36 cellular contexts compared by ENCODE assay signal in genomic region chr1:44932151-44932550, GRCh38.
"Had no signal": no experiment of that assay in that cellular context is flagged by ENCODE, and none has a peak within 500 bp of the region (broad histone marks: within the 10 kb centered on the region; RNA-seq: fewer than 3 reads in every experiment).

No MANE protein-coding gene starts in this region.

- H3K4me3 Mint-ChIP-seq: activated B cell treated with CpG ODN at 0.5 μM for 24 hours; activated CD4-positive, alpha-beta memory T cell treated with anti-CD3 and anti-CD28 coated beads for 36 hours; activated CD4-positive, alpha-beta T cell treated with anti-CD3 and anti-CD28 coated beads for 36 hours; activated CD4-positive, alpha-beta T cell treated with anti-CD3 and anti-CD28 coated beads, Interleukin-2, amount 10 ng/mL, durations not matched to agents 24 days and 14 days; activated CD8-positive, alpha-beta memory T cell treated with anti-CD3 and anti-CD28 coated beads, Interleukin-2, amount 10 ng/mL, durations not matched to agents 7 days and 5 days; activated CD8-positive, alpha-beta T cell treated with anti-CD3 and anti-CD28 coated beads, Interleukin-2, amount 10 ng/mL, durations not matched to agents 7 days and 5 days; activated naive CD4-positive, alpha-beta T cell treated with anti-CD3 and anti-CD28 coated beads for 36 hours; activated naive CD4-positive, alpha-beta T cell treated with anti-CD3 and anti-CD28 coated beads, Interleukin-2, amount 50 U/mL, for 24 hours; activated naive CD8-positive, alpha-beta T cell treated with anti-CD3 and anti-CD28 coated beads for 36 hours; activated naive CD8-positive, alpha-beta T cell treated with anti-CD3 and anti-CD28 coated beads, Interleukin-2, amount 50 U/mL, for 24 hours; activated T-helper 1 cell treated with anti-CD3 and anti-CD28 coated beads, Interleukin-12 subunit alpha, Interleukin-12 subunit beta, Interleukin-2, Interleukin-4 antibody, amounts not matched to agents 30 ng/mL and 10 ng/mL and 1 ng/mL, durations not matched to agents 14 hours and 24 hours and 36 hours; brain; central memory CD8-positive, alpha-beta T cell; effector memory CD8-positive, alpha-beta T cell; T-cell; T-helper 1 cell treated with Interleukin-12 subunit alpha and Interleukin-12 subunit beta and Interleukin-4 antibody, amounts not matched to agents 30 μg/mL and 1 μg/mL, for 36 hours; T-helper 2 cell treated with Interferon-gamma antibody and Interleukin-4, amounts not matched to agents 5 μg/mL and 100 μg/mL, for 36 hours had no signal

- H3K27me3 ChIP-seq: adrenal gland, breast epithelium had no signal

- DNase-seq: activated B cell treated with CpG ODN at 0.5 μM for 24 hours; activated CD4-positive, alpha-beta memory T cell treated with anti-CD3 and anti-CD28 coated beads for 36 hours; activated CD4-positive, alpha-beta T cell treated with anti-CD3 and anti-CD28 coated beads for 36 hours; activated CD4-positive, alpha-beta T cell treated with anti-CD3 and anti-CD28 coated beads, Interleukin-2, amount 10 ng/mL, durations not matched to agents 24 days and 14 days; activated CD4-positive, CD25-positive, alpha-beta regulatory T cell treated with anti-CD3 and anti-CD28 coated beads, Interleukin-2, amount 50 U/mL, for 72 hours; activated CD8-positive, alpha-beta memory T cell treated with anti-CD3 and anti-CD28 coated beads, Interleukin-2, amount 10 ng/mL, durations not matched to agents 7 days and 5 days; activated CD8-positive, alpha-beta memory T cell treated with anti-CD3 and anti-CD28 coated beads, Interleukin-2, amount 50 U/mL, for 4 hours; activated CD8-positive, alpha-beta T cell treated with anti-CD3 and anti-CD28 coated beads, Interleukin-2, amount 10 ng/mL, durations not matched to agents 7 days and 5 days; activated effector memory CD4-positive, alpha-beta T cell treated with anti-CD3 and anti-CD28 coated beads, Interleukin-2, amount 50 U/mL, for 16 hours; activated naive CD4-positive, alpha-beta T cell treated with anti-CD3 and anti-CD28 coated beads for 36 hours; activated naive CD8-positive, alpha-beta T cell treated with anti-CD3 and anti-CD28 coated beads for 36 hours; activated naive CD8-positive, alpha-beta T cell treated with anti-CD3 and anti-CD28 coated beads, Interleukin-2, amount 50 U/mL, for 24 hours; activated T-cell treated with anti-CD3 and anti-CD28 coated beads, Interleukin-2, amount 50 U/mL, for 1 hour; activated T-cell treated with anti-CD3 and anti-CD28 coated beads, Interleukin-2, amount 50 U/mL, for 48 hours; adrenal gland; amygdala; aorta; cortex of kidney; dermis blood vessel endothelial cell; effector CD4-positive, alpha-beta T cell; effector memory CD8-positive, alpha-beta T cell; foreskin fibroblast; head of caudate nucleus; hypothalamus; T-cell; T1000; WERI-Rb-1 had no signal

- H3K36me3 ChIP-seq: adrenal gland, breast epithelium, WERI-Rb-1 had no signal

- H3K4me3 ChIP-seq: adrenal gland, breast epithelium had no signal

- H3K9me3 Mint-ChIP-seq: activated B cell treated with CpG ODN at 0.5 μM for 24 hours; activated CD4-positive, alpha-beta memory T cell treated with anti-CD3 and anti-CD28 coated beads for 36 hours; activated CD4-positive, alpha-beta T cell treated with anti-CD3 and anti-CD28 coated beads, Interleukin-2, amount 10 ng/mL, durations not matched to agents 24 days and 14 days; activated naive CD4-positive, alpha-beta T cell treated with anti-CD3 and anti-CD28 coated beads for 36 hours; activated naive CD4-positive, alpha-beta T cell treated with anti-CD3 and anti-CD28 coated beads, Interleukin-2, amount 50 U/mL, for 24 hours; activated naive CD8-positive, alpha-beta T cell treated with anti-CD3 and anti-CD28 coated beads for 36 hours; activated naive CD8-positive, alpha-beta T cell treated with anti-CD3 and anti-CD28 coated beads, Interleukin-2, amount 50 U/mL, for 24 hours; activated T-helper 1 cell treated with anti-CD3 and anti-CD28 coated beads, Interleukin-12 subunit alpha, Interleukin-12 subunit beta, Interleukin-2, Interleukin-4 antibody, amounts not matched to agents 30 ng/mL and 10 ng/mL and 1 ng/mL, durations not matched to agents 14 hours and 24 hours and 36 hours; activated T-helper 2 cell treated with anti-CD3 and anti-CD28 coated beads, Interferon-gamma antibody, Interleukin-2, Interleukin-4, amounts not matched to agents 10 μg/mL and 5 μg/mL and 100 μg/mL, durations not matched to agents 14 hours and 24 hours and 36 hours; brain; central memory CD8-positive, alpha-beta T cell; effector memory CD8-positive, alpha-beta T cell; T-cell; T-helper 1 cell treated with Interleukin-12 subunit alpha and Interleukin-12 subunit beta and Interleukin-4 antibody, amounts not matched to agents 30 μg/mL and 1 μg/mL, for 36 hours; T-helper 2 cell treated with Interferon-gamma antibody and Interleukin-4, amounts not matched to agents 5 μg/mL and 100 μg/mL, for 36 hours had no signal

- H3K4me1 Mint-ChIP-seq: activated B cell treated with CpG ODN at 0.5 μM for 24 hours; activated CD4-positive, alpha-beta T cell treated with anti-CD3 and anti-CD28 coated beads for 36 hours; activated CD4-positive, alpha-beta T cell treated with anti-CD3 and anti-CD28 coated beads, Interleukin-2, amount 10 ng/mL, durations not matched to agents 24 days and 14 days; activated CD8-positive, alpha-beta memory T cell treated with anti-CD3 and anti-CD28 coated beads, Interleukin-2, amount 10 ng/mL, durations not matched to agents 7 days and 5 days; activated naive CD8-positive, alpha-beta T cell treated with anti-CD3 and anti-CD28 coated beads for 36 hours; activated naive CD8-positive, alpha-beta T cell treated with anti-CD3 and anti-CD28 coated beads, Interleukin-2, amount 50 U/mL, for 24 hours; central memory CD8-positive, alpha-beta T cell had no signal

- H3K9me3 ChIP-seq: adrenal gland, breast epithelium had no signal

- H3K27ac Mint-ChIP-seq: activated B cell treated with CpG ODN at 0.5 μM for 24 hours; activated CD4-positive, alpha-beta memory T cell treated with anti-CD3 and anti-CD28 coated beads for 36 hours; activated CD4-positive, alpha-beta T cell treated with anti-CD3 and anti-CD28 coated beads for 36 hours; activated CD4-positive, alpha-beta T cell treated with anti-CD3 and anti-CD28 coated beads, Interleukin-2, amount 10 ng/mL, durations not matched to agents 24 days and 14 days; activated CD8-positive, alpha-beta memory T cell treated with anti-CD3 and anti-CD28 coated beads, Interleukin-2, amount 10 ng/mL, durations not matched to agents 7 days and 5 days; activated CD8-positive, alpha-beta T cell treated with anti-CD3 and anti-CD28 coated beads, Interleukin-2, amount 10 ng/mL, durations not matched to agents 7 days and 5 days; activated naive CD4-positive, alpha-beta T cell treated with anti-CD3 and anti-CD28 coated beads for 36 hours; activated naive CD4-positive, alpha-beta T cell treated with anti-CD3 and anti-CD28 coated beads, Interleukin-2, amount 50 U/mL, for 24 hours; activated naive CD8-positive, alpha-beta T cell treated with anti-CD3 and anti-CD28 coated beads for 36 hours; activated naive CD8-positive, alpha-beta T cell treated with anti-CD3 and anti-CD28 coated beads, Interleukin-2, amount 50 U/mL, for 24 hours; activated T-helper 1 cell treated with anti-CD3 and anti-CD28 coated beads, Interleukin-12 subunit alpha, Interleukin-12 subunit beta, Interleukin-2, Interleukin-4 antibody, amounts not matched to agents 30 ng/mL and 10 ng/mL and 1 ng/mL, durations not matched to agents 14 hours and 24 hours and 36 hours; activated T-helper 2 cell treated with anti-CD3 and anti-CD28 coated beads, Interferon-gamma antibody, Interleukin-2, Interleukin-4, amounts not matched to agents 10 μg/mL and 5 μg/mL and 100 μg/mL, durations not matched to agents 14 hours and 24 hours and 36 hours; effector memory CD8-positive, alpha-beta T cell; T-cell; T-helper 1 cell treated with Interleukin-12 subunit alpha and Interleukin-12 subunit beta and Interleukin-4 antibody, amounts not matched to agents 30 μg/mL and 1 μg/mL, for 36 hours; T-helper 2 cell treated with Interferon-gamma antibody and Interleukin-4, amounts not matched to agents 5 μg/mL and 100 μg/mL, for 36 hours had no signal

- H3K27ac ChIP-seq: adrenal gland, breast epithelium, epithelial cell of prostate, WERI-Rb-1 had no signal

- H3K27me3 Mint-ChIP-seq: activated B cell treated with CpG ODN at 0.5 μM for 24 hours; activated CD4-positive, alpha-beta memory T cell treated with anti-CD3 and anti-CD28 coated beads for 36 hours; activated CD4-positive, alpha-beta T cell treated with anti-CD3 and anti-CD28 coated beads for 36 hours; activated CD4-positive, alpha-beta T cell treated with anti-CD3 and anti-CD28 coated beads, Interleukin-2, amount 10 ng/mL, durations not matched to agents 24 days and 14 days; activated CD8-positive, alpha-beta memory T cell treated with anti-CD3 and anti-CD28 coated beads, Interleukin-2, amount 10 ng/mL, durations not matched to agents 7 days and 5 days; activated naive CD4-positive, alpha-beta T cell treated with anti-CD3 and anti-CD28 coated beads, Interleukin-2, amount 50 U/mL, for 24 hours; activated naive CD8-positive, alpha-beta T cell treated with anti-CD3 and anti-CD28 coated beads for 36 hours; activated naive CD8-positive, alpha-beta T cell treated with anti-CD3 and anti-CD28 coated beads, Interleukin-2, amount 50 U/mL, for 24 hours; brain; central memory CD8-positive, alpha-beta T cell; effector memory CD8-positive, alpha-beta T cell; T-cell had no signal

- ATAC-seq: activated CD4-positive, alpha-beta T cell treated with anti-CD3 and anti-CD28 coated beads for 36 hours; activated CD8-positive, alpha-beta memory T cell treated with anti-CD3 and anti-CD28 coated beads, Interleukin-2, amount 10 ng/mL, durations not matched to agents 7 days and 5 days; activated CD8-positive, alpha-beta T cell treated with anti-CD3 and anti-CD28 coated beads, Interleukin-2, amount 10 ng/mL, durations not matched to agents 7 days and 5 days; activated naive CD8-positive, alpha-beta T cell treated with anti-CD3 and anti-CD28 coated beads, Interleukin-2, amount 50 U/mL, for 24 hours; effector memory CD8-positive, alpha-beta T cell; T-cell had no signal

- H3K4me1 ChIP-seq: breast epithelium had no signal
